ENCODE assay signal across 15 cellular contexts in the genomic region with DNA sequence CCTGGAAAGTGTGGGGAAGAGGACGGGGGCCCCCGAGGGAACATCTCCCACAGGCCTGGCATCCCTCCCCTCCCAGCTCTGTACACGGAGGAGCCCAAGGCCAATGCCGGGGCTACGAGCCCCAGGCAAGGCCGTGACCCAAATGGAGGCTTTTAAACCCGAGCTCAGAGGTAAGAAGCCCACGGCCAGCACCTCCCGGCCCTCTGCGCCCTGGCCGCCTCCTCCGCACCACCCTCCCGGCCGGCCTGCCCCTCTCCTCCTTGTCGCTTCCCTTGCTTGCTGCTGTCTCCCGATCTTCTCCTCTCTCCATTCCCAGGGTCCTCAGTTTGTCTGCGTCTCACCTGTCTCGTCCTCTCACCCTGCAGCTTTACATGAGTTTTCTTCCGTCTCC. TPM values are rescaled to one million over a fixed set of nuclear protein-coding genes. Genes with fewer than 3 reads are reported as not detected.
"Had no signal": no experiment of that assay in that cellular context is flagged by ENCODE, and none has a peak within 500 bp of the region (broad histone marks: within the 10 kb centered on the region; RNA-seq: fewer than 3 reads in every experiment).

No MANE protein-coding gene starts in this region.

- ATAC-seq: heart left ventricle; naive thymus-derived CD4-positive, alpha-beta T cell; right lobe of liver; T-helper 17 cell; WTC11 had no signal

- H3K27ac ChIP-seq: breast epithelium, dorsolateral prefrontal cortex, heart left ventricle, left ventricle myocardium inferior, right lobe of liver had no signal

- H3K36me3 ChIP-seq: breast epithelium, heart left ventricle, left ventricle myocardium inferior, right lobe of liver had no signal

- H3K27me3 ChIP-seq: right lobe of liver had no signal

- DNase-seq: activated CD4-positive, alpha-beta T cell treated with anti-CD3 and anti-CD28 coated beads for 48 hours; activated T-cell treated with anti-CD3 and anti-CD28 coated beads for 4 hours; foreskin melanocyte; heart left ventricle; left ventricle myocardium inferior; naive thymus-derived CD4-positive, alpha-beta T cell; right lobe of liver; stimulated activated CD4-positive, alpha-beta T cell treated with anti-CD3 and anti-CD28 coated beads, Interleukin-12 subunit alpha, Interleukin-12 subunit beta, amount 100 ng/mL, for 4 hours; stimulated activated naive CD4-positive, alpha-beta T cell treated with Interleukin-2 at 50 U/mL for 16 hours; T-helper 17 cell had no signal

- H3K4me3 ChIP-seq: breast epithelium, dorsolateral prefrontal cortex, heart left ventricle, left ventricle myocardium inferior, right lobe of liver had no signal

- H3K4me1 ChIP-seq: breast epithelium, left ventricle myocardium inferior, right lobe of liver had no signal

- H3K9me3 ChIP-seq: breast epithelium, heart left ventricle, left ventricle myocardium inferior, right lobe of liver had no signal

RNA-seq across cellular contexts. Expression of gene MUC4, which starts 1.3 kb away (rescaled TPM):
- total RNA-seq: chondrocyte, T-helper 17 cell had no signal
- polyA plus RNA-seq: keratinocyte; naive thymus-derived CD4-positive, alpha-beta T cell had no signal
